ENCODE assay signal across 1 cellular context in the genomic region with DNA sequence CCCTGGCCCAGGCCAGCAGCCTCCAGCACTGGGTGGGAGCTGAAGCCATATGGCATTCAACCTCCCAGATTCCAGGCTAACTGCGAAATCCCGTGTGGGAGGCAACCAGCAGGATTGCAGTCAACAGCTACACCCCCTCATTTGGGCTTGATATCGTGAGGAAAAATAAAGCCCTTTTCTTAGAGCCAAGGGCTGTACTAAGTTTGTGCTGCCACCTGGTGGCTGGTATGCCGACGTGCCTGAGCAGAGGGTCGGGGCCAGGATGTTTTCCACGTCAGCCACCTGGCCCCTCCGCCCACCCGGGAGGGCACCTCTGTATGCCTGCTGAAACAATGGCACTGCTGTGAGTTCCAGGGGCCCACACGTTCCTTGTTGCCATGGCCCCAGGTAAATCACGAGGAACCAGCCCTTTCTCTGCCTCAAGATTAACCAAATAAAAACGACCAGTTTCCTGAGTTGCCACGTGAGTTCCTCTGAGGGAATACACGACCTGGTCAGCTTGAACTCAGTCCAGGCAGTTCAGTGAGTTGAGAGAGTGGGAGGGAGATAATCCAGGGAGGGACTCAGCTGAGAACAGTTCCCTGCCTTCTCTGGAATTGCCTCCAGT.
TF ChIP-seq lines count a peak whose summit lies in the region.

No MANE protein-coding gene starts in this region.

TF ChIP-seq in HEK293, 187 proteins besides CTCF, POLR2A, EP300 and RAD21 (continued from another document):
- TF ChIP-seq, protein P1, sequence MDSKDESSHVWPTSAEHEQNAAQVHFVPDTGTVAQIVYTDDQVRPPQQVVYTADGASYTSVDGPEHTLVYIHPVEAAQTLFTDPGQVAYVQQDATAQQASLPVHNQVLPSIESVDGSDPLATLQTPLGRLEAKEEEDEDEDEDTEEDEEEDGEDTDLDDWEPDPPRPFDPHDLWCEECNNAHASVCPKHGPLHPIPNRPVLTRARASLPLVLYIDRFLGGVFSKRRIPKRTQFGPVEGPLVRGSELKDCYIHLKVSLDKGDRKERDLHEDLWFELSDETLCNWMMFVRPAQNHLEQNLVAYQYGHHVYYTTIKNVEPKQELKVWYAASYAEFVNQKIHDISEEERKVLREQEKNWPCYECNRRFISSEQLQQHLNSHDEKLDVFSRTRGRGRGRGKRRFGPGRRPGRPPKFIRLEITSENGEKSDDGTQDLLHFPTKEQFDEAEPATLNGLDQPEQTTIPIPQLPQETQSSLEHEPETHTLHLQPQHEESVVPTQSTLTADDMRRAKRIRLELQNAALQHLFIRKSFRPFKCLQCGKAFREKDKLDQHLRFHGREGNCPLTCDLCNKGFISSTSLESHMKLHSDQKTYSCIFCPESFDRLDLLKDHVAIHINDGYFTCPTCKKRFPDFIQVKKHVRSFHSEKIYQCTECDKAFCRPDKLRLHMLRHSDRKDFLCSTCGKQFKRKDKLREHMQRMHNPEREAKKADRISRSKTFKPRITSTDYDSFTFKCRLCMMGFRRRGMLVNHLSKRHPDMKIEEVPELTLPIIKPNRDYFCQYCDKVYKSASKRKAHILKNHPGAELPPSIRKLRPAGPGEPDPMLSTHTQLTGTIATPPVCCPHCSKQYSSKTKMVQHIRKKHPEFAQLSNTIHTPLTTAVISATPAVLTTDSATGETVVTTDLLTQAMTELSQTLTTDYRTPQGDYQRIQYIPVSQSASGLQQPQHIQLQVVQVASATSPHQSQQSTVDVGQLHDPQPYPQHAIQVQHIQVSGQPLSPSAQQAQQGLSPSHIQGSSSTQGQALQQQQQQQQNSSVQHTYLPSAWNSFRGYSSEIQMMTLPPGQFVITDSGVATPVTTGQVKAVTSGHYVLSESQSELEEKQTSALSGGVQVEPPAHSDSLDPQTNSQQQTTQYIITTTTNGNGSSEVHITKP (tag by site-specific recombination; IDR thresholded peaks at IDR 0.05): 0 out of 2 replicates have a peak, but pooled peaks have one; percentile 44
- TF ChIP-seq ZNF785 (tag by site-specific recombination; IDR thresholded peaks at IDR 0.05): no peak
- TF ChIP-seq ZNF768 (tag by site-specific recombination; IDR thresholded peaks at IDR 0.05): no peak
- TF ChIP-seq ZBTB21 (tag by site-specific recombination; IDR thresholded peaks at IDR 0.05): no peak
- TF ChIP-seq ZNF132 (tag by site-specific recombination; IDR thresholded peaks at IDR 0.05; ENCODE audit: borderline replicate concordance): no peak
- TF ChIP-seq HOXC10 (CRISPR knock-in tag; IDR thresholded peaks at IDR 0.05): 0 out of 2 replicates have a peak, but pooled peaks have one; percentile 25
